8 cellular contexts compared by ENCODE assay signal in the genomic region with DNA sequence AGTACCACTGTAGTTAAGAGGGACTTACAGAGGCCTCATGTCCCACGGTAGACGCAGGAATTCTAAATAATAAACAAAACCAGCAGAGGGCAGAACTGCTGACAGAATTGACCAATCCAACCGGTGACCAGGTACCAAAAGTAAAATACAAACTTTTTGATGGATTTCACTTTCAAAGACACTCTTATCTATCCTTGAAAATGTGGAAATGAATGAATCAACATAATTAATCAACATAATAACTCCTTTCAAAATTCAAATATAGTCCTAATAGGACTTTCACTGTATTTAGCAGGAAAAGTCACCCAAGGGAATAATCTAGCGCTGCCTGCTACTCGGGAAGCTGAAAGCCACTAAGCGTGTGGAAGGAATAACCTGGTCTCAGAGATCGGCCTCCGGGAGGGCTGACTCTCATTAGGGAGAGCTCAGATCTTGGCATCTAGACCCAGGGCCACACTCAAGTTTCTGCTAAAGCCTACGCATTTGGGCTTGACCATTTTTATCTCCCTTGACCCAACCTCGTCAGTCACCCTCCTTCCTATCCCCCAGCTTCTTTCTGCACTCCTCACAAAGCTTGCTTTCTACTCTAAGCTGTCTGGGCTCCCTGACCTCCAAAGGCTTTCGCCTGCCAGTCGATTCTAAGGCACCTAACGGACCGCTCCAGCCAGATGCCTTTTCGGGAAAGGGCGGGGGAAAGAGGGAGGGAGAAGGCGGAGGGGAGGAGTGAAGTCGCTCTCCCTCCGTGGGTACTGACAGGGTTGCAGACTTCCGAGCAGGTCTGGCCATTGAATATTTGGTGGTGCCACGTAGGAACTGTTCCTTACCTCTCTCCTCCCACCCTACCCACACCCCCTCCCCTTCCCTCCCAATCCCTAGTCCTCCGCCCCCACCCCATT. TPM values are rescaled to one million over a fixed set of nuclear protein-coding genes. Genes with fewer than 3 reads are reported as not detected.
DNase-seq lines count a peak whose midpoint lies in the region; ATAC-seq lines count a peak whose summit lies in the region.

No MANE protein-coding gene starts in this region.

- ATAC-seq in GM19455 (IDR thresholded peaks at IDR 0.05; ENCODE audit: unreplicated experiment) (peak; percentile 79), HG03520 (IDR thresholded peaks at IDR 0.05; ENCODE audit: unreplicated experiment) (peak; percentile 78)

- DNase-seq in EH (ENCODE audit: low read depth) (peak; percentile 80), OCI-M2 (lab: John Stamatoyannopoulos, UW; ENCODE audit: unreplicated experiment) (peak; percentile 20), epidermal melanocyte (ENCODE audit: insufficient read length, low spot score) (peak; percentile 36), midbrain (lab: John Stamatoyannopoulos, UW) (peak; percentile 75), cerebellum (ENCODE audit: low spot score) (no peak)
- no peak for DNase-seq in central memory CD4-positive, alpha-beta T cell

RNA-seq across cellular contexts. Expression of gene COL11A1, which starts 1.6 kb away (rescaled TPM):
- 35.0 TPM for total RNA-seq in cerebellum

Comparison
In these comparisons a context has a peak if more than half of its experiments do, and no peak if none do; other contexts are left out.
1. DNase-seq: peak in EH (single experiment), OCI-M2 (single experiment), epidermal melanocyte (single experiment) and midbrain (single experiment); none in central memory CD4-positive, alpha-beta T cell (single experiment) and cerebellum (single experiment).